8 cellular contexts compared by ENCODE assay signal in the genomic region with DNA sequence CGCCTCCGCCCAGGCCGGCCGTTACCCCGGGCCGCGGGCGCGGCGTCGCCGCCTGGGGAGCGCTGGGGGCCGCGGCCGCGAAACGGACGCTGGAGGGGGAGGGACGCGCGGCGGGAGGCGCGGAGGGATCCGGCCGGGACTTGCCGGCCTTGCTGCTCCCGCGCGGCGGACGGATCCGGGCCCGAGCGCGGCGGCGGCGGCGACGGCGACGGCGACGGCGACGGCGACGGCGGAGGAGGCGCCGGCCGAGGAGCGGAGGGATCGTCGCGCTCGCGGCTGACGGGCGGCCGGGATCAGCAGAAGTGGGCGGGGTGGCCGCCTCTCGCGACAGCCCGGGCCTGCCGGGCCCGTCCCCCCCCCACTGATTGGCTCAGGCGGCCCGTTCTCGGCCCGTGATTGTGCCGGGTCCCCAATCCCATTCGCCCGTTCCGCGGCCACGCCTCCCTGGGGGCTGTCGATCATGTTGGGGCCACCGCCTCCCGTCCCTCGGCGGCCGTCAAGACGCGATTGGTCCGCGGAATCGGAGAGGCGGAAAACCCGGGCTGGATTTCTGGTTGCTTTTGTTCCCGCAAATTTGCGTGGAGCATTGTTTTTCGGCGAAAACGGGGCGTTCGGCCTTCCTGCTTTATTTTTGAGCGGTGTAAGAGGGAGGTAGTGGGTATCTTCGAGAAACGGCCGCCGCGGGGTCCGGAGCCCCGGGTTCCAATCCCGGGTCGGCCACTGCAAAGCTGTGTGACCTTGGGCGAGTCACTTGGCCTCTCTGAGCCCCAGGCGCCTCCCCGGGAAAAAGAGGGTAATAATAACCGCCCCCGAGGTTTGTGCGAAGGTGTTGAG. TPM values are rescaled to one million over a fixed set of nuclear protein-coding genes. Genes with fewer than 3 reads are reported as not detected.
DNase-seq lines count a peak whose midpoint lies in the region; ATAC-seq, FAIRE-seq and TF ChIP-seq lines count a peak whose summit lies in the region.

A gene (minus strand): TSS at position 304 of the 834 bp plus-strand sequence. CDS start 786 bp downstream, outside the sequence.

- H3K27me3 Mint-ChIP-seq in astrocyte (ENCODE audit: low read depth, unreplicated experiment), result no peaks in the 10 kb centered on the region

- DNase-seq in GM13976 (ENCODE audit: low spot score) (peak; percentile 99), NCI-H146 treated with DMSO at 0.1 percent for 48 hours (lab: John Stamatoyannopoulos, UW; ENCODE audit: unreplicated experiment) (peak; percentile 79), T-helper 2 cell (peak; percentile 98 to 100 (median 99)), astrocyte (ENCODE audit: low read depth) (peak; percentile 96), right cardiac atrium (peak; percentile 100), pulmonary artery endothelial cell (ENCODE audit: low read depth, low spot score) (peak; percentile 93)

- H3K27ac Mint-ChIP-seq in astrocyte (ENCODE audit: unreplicated experiment), result peak within 1 kb of the TSS; percentile 26

- WGBS in right cardiac atrium, result 1% methylated on average over 116 of the region's 116 CpGs
- WGBS in urinary bladder, result 2% methylated on average over 116 of the region's 116 CpGs

- H3K36me3 Mint-ChIP-seq in astrocyte (ENCODE audit: low read depth, unreplicated experiment), result no peaks in the 10 kb centered on the region

- peaks cover 26% of the 10 kb centered on the region for H3K4me1 ChIP-seq in astrocyte (ENCODE audit: insufficient read depth, low read length)
- H3K4me1 ChIP-seq in right cardiac atrium (ENCODE audit: control insufficient read depth, insufficient read depth, low read length), result peaks cover 4% of the 10 kb centered on the region
- H3K4me1 ChIP-seq in urinary bladder (ENCODE audit: insufficient read depth), result peaks cover 4% of the 10 kb centered on the region

- in situ Hi-C loops in GM13976 (cut with MboI; ENCODE audit: low sequenced_read_pairs, unreplicated experiment), result no loop called here

- H3K4me3 ChIP-seq in astrocyte (ENCODE audit: insufficient read depth, low read depth, low read length) (peak within 1 kb of the TSS; percentile 63), right cardiac atrium (ENCODE audit: low read length) (peak within 1 kb of the TSS; percentile 99), urinary bladder (ENCODE audit: low read depth, low read length) (peak within 1 kb of the TSS; percentile 91)

- H3K27ac ChIP-seq in astrocyte (ENCODE audit: low read depth, low read length) (peak within 1 kb of the TSS; percentile 19), right cardiac atrium (ENCODE audit: low read length) (peak within 1 kb of the TSS; percentile 86), urinary bladder (ENCODE audit: low read depth) (peak within 1 kb of the TSS; percentile 76)

- H4K20me1 ChIP-seq in astrocyte (ENCODE audit: insufficient read depth, low read length), result peaks cover 39% of the 10 kb centered on the region

- H3K27me3 ChIP-seq in astrocyte (ENCODE audit: insufficient read depth, low read length) (no peaks in the 10 kb centered on the region), right cardiac atrium (ENCODE audit: control insufficient read depth, insufficient read depth) (no peaks in the 10 kb centered on the region)

- H2AFZ ChIP-seq in astrocyte (ENCODE audit: low read depth, low read length), result peak within 1 kb of the TSS; percentile 47

- H3K9me3 ChIP-seq in astrocyte (ENCODE audit: insufficient read depth, low read depth, low read length) (no peaks in the 10 kb centered on the region), right cardiac atrium (ENCODE audit: control insufficient read depth, low read length) (no peaks in the 10 kb centered on the region)

- peak within 1 kb of the TSS; percentile 88 for H3K4me2 ChIP-seq in astrocyte (ENCODE audit: low read length)

- peaks cover 19% of the 10 kb centered on the region for H3K4me1 Mint-ChIP-seq in astrocyte (ENCODE audit: low read depth, unreplicated experiment)

- intact Hi-C loops in right cardiac atrium (cut with DNase I), result no loop called here

- TF ChIP-seq CTCF in GM13976 (IDR thresholded peaks at IDR 0.05; ENCODE audit: borderline replicate concordance, control extremely low read depth, extremely low read depth, insufficient read depth, missing control alignments) (no peak), astrocyte (IDR thresholded peaks at IDR 0.05; ENCODE audit: insufficient read depth, low read depth, low read length) (no peak)

- no peaks in the 10 kb centered on the region for H3K9me3 Mint-ChIP-seq in astrocyte (ENCODE audit: unreplicated experiment)

- peak within 1 kb of the TSS; percentile 83 for H3K4me3 Mint-ChIP-seq in astrocyte (ENCODE audit: unreplicated experiment)

- H3K36me3 ChIP-seq in astrocyte (ENCODE audit: insufficient read depth, low read length) (no peaks in the 10 kb centered on the region), urinary bladder (ENCODE audit: insufficient read depth) (no peaks in the 10 kb centered on the region)

- no peak for FAIRE-seq in astrocyte (lab: Jason Lieb, UNC)

- peak; percentile 92 for ATAC-seq in HG02798 (IDR thresholded peaks at IDR 0.05; ENCODE audit: poor library complexity, unreplicated experiment)
- ATAC-seq in right cardiac atrium, result peak; percentile 99

- peak within 1 kb of the TSS; percentile 77 for H3K9ac ChIP-seq in astrocyte (ENCODE audit: low read length)

- H3K79me2 ChIP-seq in astrocyte (ENCODE audit: insufficient read depth, low read length), result peaks cover 41% of the 10 kb centered on the region

RNA-seq across cellular contexts. Expression of the gene that starts here (rescaled TPM):
- total RNA-seq in astrocyte (19.0 and 19.2 TPM in 2 replicates), right cardiac atrium (10 to 100 TPM; 21.9 to 29.4 (median 23.0) TPM), pulmonary artery endothelial cell (6.4 and 9.2 TPM in 2 replicates), urinary bladder (36.1 TPM)
- polyA plus RNA-seq in right cardiac atrium (11.1 TPM), urinary bladder (16.6 TPM)

Comparison
In these comparisons a context has a peak if more than half of its experiments do, and no peak if none do; other contexts are left out.
1. Peak in every context shown above with its lines: DNase-seq, ATAC-seq, H3K4me3 ChIP-seq and H3K27ac ChIP-seq.
2. H3K27ac ChIP-seq: peak in every context shown above with its lines; median percentile 86 in right cardiac atrium; 76 in urinary bladder; 19 in astrocyte.